Comparison of ENCODE assay signal across 21 cellular contexts in the genomic region with DNA sequence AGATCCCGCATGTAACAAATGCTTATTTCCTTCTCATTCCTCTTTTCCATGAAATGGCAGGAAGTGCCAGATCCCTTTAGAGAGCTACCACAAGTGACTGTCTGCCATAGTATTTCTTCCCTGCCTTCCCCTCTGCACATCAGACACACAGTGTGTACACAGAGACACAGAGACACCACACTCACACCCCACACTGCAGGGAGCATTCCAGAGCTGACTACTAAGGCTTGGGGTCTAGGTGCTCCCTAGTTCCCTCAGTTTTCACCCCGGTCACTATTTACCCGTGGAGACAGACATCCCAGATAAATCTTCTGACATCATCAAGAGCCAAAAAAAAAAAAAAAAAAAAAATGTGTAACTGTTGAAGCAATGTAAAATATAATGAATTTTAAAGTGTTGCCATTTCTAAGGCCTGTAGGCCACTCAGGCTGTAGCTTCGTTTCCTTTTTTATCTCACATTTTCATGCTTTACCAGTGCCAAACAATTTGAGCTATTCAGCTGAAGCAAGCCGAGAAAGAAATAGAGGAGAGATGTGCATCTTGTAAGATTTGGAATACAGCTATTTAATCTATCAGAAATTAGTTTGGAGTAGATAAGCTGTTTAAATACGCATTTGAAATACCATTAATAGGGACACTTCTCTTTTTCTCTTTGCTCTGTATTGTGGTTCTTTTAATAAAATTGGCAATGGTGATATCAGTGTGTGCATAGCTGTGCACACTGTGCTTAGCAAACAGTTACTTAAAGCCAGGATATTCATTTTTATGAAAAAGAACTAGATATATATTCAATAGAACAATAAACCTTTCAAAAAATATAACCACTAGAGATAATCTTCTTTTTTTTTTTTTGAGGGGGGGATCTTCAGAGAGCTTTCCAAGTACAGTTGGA.
DNase-seq lines count a peak whose midpoint lies in the region; ATAC-seq and TF ChIP-seq lines count a peak whose summit lies in the region.
"Had no signal": no experiment of that assay in that cellular context is flagged by ENCODE, and none has a peak within 500 bp of the region (broad histone marks: within the 10 kb centered on the region; RNA-seq: fewer than 3 reads in every experiment).

No MANE protein-coding gene starts in this region.

- no peak overlapping the region for H2AFZ ChIP-seq in mesenchymal stem cell (ENCODE audit: low read depth, low read length)

- H2BK120ac ChIP-seq in mesenchymal stem cell (ENCODE audit: low read depth, low read length) = no peak overlapping the region

- H3K4me3 ChIP-seq in choroid plexus epithelial cell (ENCODE audit: low read depth, low read length) = no peak overlapping the region
- no peak overlapping the region for H3K4me3 ChIP-seq in mesenchymal stem cell (ENCODE audit: insufficient read depth in 1 of 2, low read depth in 1 of 2, low read length in 2 of 2)
- no peak overlapping the region for H3K4me3 ChIP-seq in right atrium auricular region
- H3K4me3 ChIP-seq: right lobe of liver, upper lobe of left lung had no signal

- H3K27me3 Mint-ChIP-seq in activated T-helper 17 cell treated with anti-CD3 and anti-CD28 coated beads, Interleukin-2, amount 50 U/mL, for 72 hours = peaks cover 8% of the 10 kb centered on the region

- H3K27ac Mint-ChIP-seq in activated T-helper 17 cell treated with anti-CD3 and anti-CD28 coated beads, Interleukin-2, amount 50 U/mL, for 72 hours = no peak overlapping the region
- H3K27ac Mint-ChIP-seq: activated CD4-positive, alpha-beta T cell treated with anti-CD3 and anti-CD28 coated beads, Interleukin-2, amount 10 ng/mL, durations not matched to agents 7 days and 5 days; B cell had no signal

- ATAC-seq in GM19395 (IDR thresholded peaks at IDR 0.05; ENCODE audit: unreplicated experiment) = no peak
- no peak for ATAC-seq in activated T-helper 17 cell treated with anti-CD3 and anti-CD28 coated beads, Interleukin-2, amount 50 U/mL, for 72 hours (replicated peaks)
- ATAC-seq: right lobe of liver had no signal

- no peak overlapping the region for H2BK12ac ChIP-seq in mesenchymal stem cell (ENCODE audit: low read length in 2 of 2)

- H3K18ac ChIP-seq in mesenchymal stem cell (ENCODE audit: low read depth in 1 of 2, low read length in 2 of 2) = peak overlapping the region in 1 of 2 experiments; percentile 37

- no peak overlapping the region for H3K23ac ChIP-seq in mesenchymal stem cell (ENCODE audit: low read length in 2 of 2)

- H4K8ac ChIP-seq in mesenchymal stem cell (ENCODE audit: low read length) = no peak overlapping the region

- no peak overlapping the region for H3K4me3 Mint-ChIP-seq in activated T-helper 17 cell treated with anti-CD3 and anti-CD28 coated beads, Interleukin-2, amount 50 U/mL, for 72 hours
- H3K4me3 Mint-ChIP-seq: activated CD4-positive, alpha-beta T cell treated with anti-CD3 and anti-CD28 coated beads, Interleukin-2, amount 10 ng/mL, durations not matched to agents 7 days and 5 days; B cell; neural crest cell had no signal

- peak overlapping the region; percentile 37 for H3K27ac ChIP-seq in mesenchymal stem cell (ENCODE audit: low read length, poor library complexity, severe bottlenecking)
- H3K27ac ChIP-seq in right atrium auricular region = no peak overlapping the region
- H3K27ac ChIP-seq: right lobe of liver, upper lobe of left lung had no signal

- no peak overlapping the region for H4K91ac ChIP-seq in mesenchymal stem cell (ENCODE audit: low read length)

- H3K9me3 ChIP-seq in mesenchymal stem cell (ENCODE audit: control insufficient read depth, low read length) (no peaks in the 10 kb centered on the region), right atrium auricular region (no peaks in the 10 kb centered on the region)
- H3K9me3 ChIP-seq: right lobe of liver, upper lobe of left lung had no signal

- H3K36me3 Mint-ChIP-seq in activated T-helper 17 cell treated with anti-CD3 and anti-CD28 coated beads, Interleukin-2, amount 50 U/mL, for 72 hours (ENCODE audit: low read depth) = no peaks in the 10 kb centered on the region

- H3K4ac ChIP-seq in mesenchymal stem cell (ENCODE audit: low read depth in 1 of 2, low read length in 2 of 2) = no peak overlapping the region

- no peaks in the 10 kb centered on the region for H3K9me3 Mint-ChIP-seq in activated T-helper 17 cell treated with anti-CD3 and anti-CD28 coated beads, Interleukin-2, amount 50 U/mL, for 72 hours
- H3K9me3 Mint-ChIP-seq: activated CD4-positive, alpha-beta T cell treated with anti-CD3 and anti-CD28 coated beads, Interleukin-2, amount 10 ng/mL, durations not matched to agents 7 days and 5 days; neural crest cell had no signal

- H3K27me3 ChIP-seq in mesenchymal stem cell (ENCODE audit: control insufficient read depth in 1 of 2, insufficient read depth in 1 of 2, low read length in 2 of 2) (peaks cover 0 to 27% of the 10 kb centered on the region in 2 experiments), right atrium auricular region (no peaks in the 10 kb centered on the region)
- H3K27me3 ChIP-seq: right lobe of liver, upper lobe of left lung had no signal

- H3K14ac ChIP-seq in mesenchymal stem cell (ENCODE audit: low read length in 2 of 2) = no peak overlapping the region

- no peak overlapping the region for H2BK15ac ChIP-seq in mesenchymal stem cell (ENCODE audit: low read depth, poor library complexity, severe bottlenecking)

- H3K4me1 Mint-ChIP-seq in activated T-helper 17 cell treated with anti-CD3 and anti-CD28 coated beads, Interleukin-2, amount 50 U/mL, for 72 hours = no peaks in the 10 kb centered on the region

- DNase-seq in NCI-H69 (lab: John Stamatoyannopoulos, UW) (peak; percentile 61), choroid plexus epithelial cell (ENCODE audit: low read depth) (peak; percentile 58), mesenchymal stem cell (peak; percentile 21), superior temporal gyrus (ENCODE audit: extremely low spot score) (peak; percentile 56), right atrium auricular region (ENCODE audit: low spot score) (no peak)
- DNase-seq: activated CD4-positive, alpha-beta T cell treated with anti-CD3 and anti-CD28 coated beads, Interleukin-2, amount 10 ng/mL, durations not matched to agents 7 days and 5 days; activated CD8-positive, alpha-beta memory T cell treated with anti-CD3 and anti-CD28 coated beads, Interleukin-2, amount 50 U/mL, for 4 hours; H7; midbrain; NCI-H1417; NCI-H2171; NCI-H526; right lobe of liver; Right ventricle myocardium superior; stimulated activated naive CD4-positive, alpha-beta T cell treated with Interleukin-2 at 50 U/mL for 16 hours; T-helper 1 cell; upper lobe of left lung had no signal

- no peak overlapping the region for H3K4me2 ChIP-seq in mesenchymal stem cell (ENCODE audit: low read length, poor library complexity, severe bottlenecking)

- no peaks in the 10 kb centered on the region for H3K79me1 ChIP-seq in mesenchymal stem cell (replicated peaks; ENCODE audit: low read length, poor library complexity, severe bottlenecking)

- WGBS in mesenchymal stem cell = 89% methylated on average over 2 of the region's 6 CpGs

- no peak overlapping the region for H2AK5ac ChIP-seq in mesenchymal stem cell (ENCODE audit: low read length, severe bottlenecking)

- peaks cover 6% of the 10 kb centered on the region for H3K4me1 ChIP-seq in mesenchymal stem cell (ENCODE audit: control insufficient read depth, insufficient read depth, low read depth, low read length)
- H3K4me1 ChIP-seq in right atrium auricular region = peaks cover 0 to 12% of the 10 kb centered on the region in 2 donors
- H3K4me1 ChIP-seq: right lobe of liver, upper lobe of left lung had no signal

- TF ChIP-seq CTCF in choroid plexus epithelial cell (conservative IDR thresholded peaks at IDR 0.05; ENCODE audit: low read depth, low read length) (no peak), right atrium auricular region (IDR thresholded peaks at IDR 0.05) (no peak)

- H3K36me3 ChIP-seq in mesenchymal stem cell (ENCODE audit: control insufficient read depth in 1 of 2, insufficient read depth in 2 of 2, low read depth in 1 of 2, low read length in 2 of 2) (no peaks in the 10 kb centered on the region), right atrium auricular region (no peaks in the 10 kb centered on the region)
- H3K36me3 ChIP-seq: right lobe of liver, upper lobe of left lung had no signal

- no peak overlapping the region for H2BK5ac ChIP-seq in mesenchymal stem cell (ENCODE audit: low read depth, low read length, poor library complexity, severe bottlenecking)

- H3K9ac ChIP-seq in mesenchymal stem cell (ENCODE audit: low read length) = no peak overlapping the region
